Comparison of ENCODE assay signal across 1 cellular context in the genomic region with DNA sequence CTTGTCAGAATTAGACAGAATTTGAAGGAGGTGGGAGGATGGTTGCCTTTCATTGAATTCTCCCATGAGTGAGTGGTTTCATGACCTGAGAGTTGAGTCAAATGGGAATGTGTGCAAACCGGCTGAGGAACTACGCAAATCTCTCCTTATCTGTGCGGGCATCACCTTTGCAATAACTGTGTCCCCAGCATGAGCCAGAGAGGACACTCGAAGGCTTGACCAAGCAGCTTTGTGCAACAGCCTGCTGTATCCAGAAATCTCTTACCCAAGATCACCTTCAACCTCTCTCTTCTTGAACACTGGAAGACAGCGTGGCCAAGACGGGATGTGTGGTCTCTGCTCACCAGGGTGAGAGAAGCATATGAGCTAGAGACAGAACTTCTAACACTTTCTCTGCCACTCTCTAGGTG.
TF ChIP-seq lines count a peak whose summit lies in the region.

No MANE protein-coding gene starts in this region.

TF ChIP-seq in K562, 482 proteins besides CTCF, POLR2A, EP300 and RAD21 (continued from another document):
- TF ChIP-seq, protein P1, sequence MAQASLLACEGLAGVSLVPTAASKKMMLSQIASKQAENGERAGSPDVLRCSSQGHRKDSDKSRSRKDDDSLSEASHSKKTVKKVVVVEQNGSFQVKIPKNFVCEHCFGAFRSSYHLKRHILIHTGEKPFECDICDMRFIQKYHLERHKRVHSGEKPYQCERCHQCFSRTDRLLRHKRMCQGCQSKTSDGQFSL (CRISPR knock-in tag; IDR thresholded peaks at IDR 0.05), result no peak
- TF ChIP-seq, protein P1 (tag; IDR thresholded peaks at IDR 0.05), result no peak
TF ChIP-seq in K562: peak in this region for 13.
